Comparison of ENCODE assay signal across 8 cellular contexts in genomic region chr20:36460648-36461599, GRCh38.
A peak's percentile ranks its signal among the peaks of the same experiment; 100 is the strongest.
DNase-seq lines count a peak whose midpoint lies in the region; ATAC-seq and TF ChIP-seq lines count a peak whose summit lies in the region.

No MANE protein-coding gene starts in this region.

- no peak overlapping the region for H3K4me3 ChIP-seq in lower leg skin (ENCODE audit: low read depth, poor library complexity, severe bottlenecking)

- H3K36me3 Mint-ChIP-seq in CD14-positive monocyte, result peaks cover 2 to 3% of the 10 kb centered on the region in 2 donors

- TF ChIP-seq CTCF in CD14-positive monocyte (IDR thresholded peaks at IDR 0.05) (no peak), lower leg skin (IDR thresholded peaks at IDR 0.05) (no peak)

- H3K4me1 Mint-ChIP-seq in CD14-positive monocyte, result peaks cover 47% of the 10 kb centered on the region

- DNase-seq in CD14-positive monocyte (ENCODE audit: low spot score) (peak; percentile 86), NCI-H69 (lab: John Stamatoyannopoulos, UW) (peak; percentile 92), dermis blood vessel endothelial cell (peak; percentile 94), lower leg skin (ENCODE audit: low spot score in 2 of 2) (peak; percentile 90 to 98)
- peak; percentile 87 to 89 for DNase-seq in activated CD4-positive, alpha-beta T cell treated with anti-CD3 and anti-CD28 coated beads, Interleukin-2, amount 50 U/mL, for 48 hours
- DNase-seq in stimulated activated CD4-positive, alpha-beta T cell treated with anti-CD3 and anti-CD28 coated beads, Interleukin-4, amount 100 ng/mL, for 24 hours, result peak; percentile 88

- WGBS in lower leg skin, 2 donors, result 16 to 22% methylated on average over 22 to 34 of the region's 96 CpGs

- H3K4me3 Mint-ChIP-seq in CD14-positive monocyte, result peak overlapping the region; percentile 71 to 77

- H3K9me3 Mint-ChIP-seq in CD14-positive monocyte, result peaks cover 0 to 3% (median 0%) of the 10 kb centered on the region in 7 donors

- peaks cover 3 to 11% (median 10%) of the 10 kb centered on the region in 3 donors for H3K27me3 Mint-ChIP-seq in CD14-positive monocyte (ENCODE audit: low read depth in 3 of 3)

- peak; percentile 71 for ATAC-seq in GM19372 (IDR thresholded peaks at IDR 0.05; ENCODE audit: low read depth, unreplicated experiment)
- ATAC-seq in HG03520 (IDR thresholded peaks at IDR 0.05; ENCODE audit: unreplicated experiment), result peak; percentile 56

- TF ChIP-seq POLR2A in lower leg skin (IDR thresholded peaks at IDR 0.05), result peak in 1 of 2 donors; percentile 82

- peak overlapping the region; percentile 67 to 89 (median 88) for H3K27ac Mint-ChIP-seq in CD14-positive monocyte

- intact Hi-C loops in CD14-positive monocyte (cut with micrococcal nuclease) (loop anchor here in 1 of 2 donors (2.0 to 10.0 kb wide), 2 partner anchors 144 to 314 kb away; partner anchors contain the start of genes DSN1 and RAB5IF), lower leg skin (cut with DNase I; ENCODE audit: low total_unique reads) (no loop called here)
